In genomic region chr15:59814409-59814808, GRCh38 we compare ENCODE assay signal across 13 cellular contexts.
DNase-seq lines count a peak whose midpoint lies in the region; ATAC-seq lines count a peak whose summit lies in the region.
"Had no signal": no experiment of that assay in that cellular context is flagged by ENCODE, and none has a peak within 500 bp of the region (broad histone marks: within the 10 kb centered on the region; RNA-seq: fewer than 3 reads in every experiment).

No MANE protein-coding gene starts in this region.

- H3K4me1 Mint-ChIP-seq in T-helper 2 cell treated with Interferon-gamma antibody and Interleukin-4, amounts not matched to agents 5 μg/mL and 100 μg/mL, for 36 hours (ENCODE audit: low read depth): peaks cover 13% of the 10 kb centered on the region
- peaks cover 18% of the 10 kb centered on the region for H3K4me1 Mint-ChIP-seq in activated naive CD8-positive, alpha-beta T cell treated with anti-CD3 and anti-CD28 coated beads, Interleukin-2, amount 50 U/mL, for 24 hours

- H3K27ac Mint-ChIP-seq in T-helper 2 cell treated with Interferon-gamma antibody and Interleukin-4, amounts not matched to agents 5 μg/mL and 100 μg/mL, for 36 hours: no peak overlapping the region
- H3K27ac Mint-ChIP-seq in activated naive CD8-positive, alpha-beta T cell treated with anti-CD3 and anti-CD28 coated beads, Interleukin-2, amount 50 U/mL, for 24 hours: no peak overlapping the region

- ATAC-seq in activated naive CD8-positive, alpha-beta T cell treated with anti-CD3 and anti-CD28 coated beads, Interleukin-2, amount 50 U/mL, for 24 hours: peak; percentile 52
- ATAC-seq: heart left ventricle had no signal

- H3K9me3 Mint-ChIP-seq in T-helper 2 cell treated with Interferon-gamma antibody and Interleukin-4, amounts not matched to agents 5 μg/mL and 100 μg/mL, for 36 hours: no peaks in the 10 kb centered on the region
- no peaks in the 10 kb centered on the region for H3K9me3 Mint-ChIP-seq in activated naive CD8-positive, alpha-beta T cell treated with anti-CD3 and anti-CD28 coated beads, Interleukin-2, amount 50 U/mL, for 24 hours

- peak; percentile 11 for DNase-seq in stimulated activated CD8-positive, alpha-beta memory T cell treated with anti-CD3 and anti-CD28 coated beads, Interleukin-12 subunit alpha, Interleukin-12 subunit beta, amount 100 ng/mL, for 1 hour (ENCODE audit: low read depth)
- no peak for DNase-seq in stimulated activated CD8-positive, alpha-beta memory T cell treated with anti-CD3 and anti-CD28 coated beads, Interleukin-4, amount 100 ng/mL, for 48 hours
- no peak for DNase-seq in T-helper 2 cell treated with Interferon-gamma antibody and Interleukin-4, amounts not matched to agents 5 μg/mL and 100 μg/mL, for 36 hours (ENCODE audit: low spot score)
- DNase-seq in activated naive CD8-positive, alpha-beta T cell treated with anti-CD3 and anti-CD28 coated beads, Interleukin-2, amount 50 U/mL, for 24 hours: no peak
- DNase-seq in DMS114 treated with DMSO at 0.1 percent for 48 hours (lab: John Stamatoyannopoulos, UW; ENCODE audit: unreplicated experiment) (no peak), NCI-H2196 treated with DMSO at 0.1 percent for 48 hours (lab: John Stamatoyannopoulos, UW; ENCODE audit: unreplicated experiment) (no peak), ACHN (no peak)
- DNase-seq: AML-193, aorta, H7, heart left ventricle, NCI-H1694 treated with DMSO at 0.1 percent for 48 hours, uterus had no signal

- in situ Hi-C loops in ACHN (cut with HindIII; ENCODE audit: low pct_ligation_motif_present, low pct_unique_long_range_greater_than_20kb, low sequenced_read_pairs): no loop called here

- peak overlapping the region; percentile 3 for H3K4me3 Mint-ChIP-seq in T-helper 2 cell treated with Interferon-gamma antibody and Interleukin-4, amounts not matched to agents 5 μg/mL and 100 μg/mL, for 36 hours
- H3K4me3 Mint-ChIP-seq in activated naive CD8-positive, alpha-beta T cell treated with anti-CD3 and anti-CD28 coated beads, Interleukin-2, amount 50 U/mL, for 24 hours: no peak overlapping the region

- peaks cover 41% of the 10 kb centered on the region for H3K27me3 Mint-ChIP-seq in T-helper 2 cell treated with Interferon-gamma antibody and Interleukin-4, amounts not matched to agents 5 μg/mL and 100 μg/mL, for 36 hours (ENCODE audit: low read depth)
- H3K27me3 Mint-ChIP-seq in activated naive CD8-positive, alpha-beta T cell treated with anti-CD3 and anti-CD28 coated beads, Interleukin-2, amount 50 U/mL, for 24 hours: peaks cover 5% of the 10 kb centered on the region

- H3K36me3 Mint-ChIP-seq in T-helper 2 cell treated with Interferon-gamma antibody and Interleukin-4, amounts not matched to agents 5 μg/mL and 100 μg/mL, for 36 hours (ENCODE audit: low read depth): no peaks in the 10 kb centered on the region
- H3K36me3 Mint-ChIP-seq in activated naive CD8-positive, alpha-beta T cell treated with anti-CD3 and anti-CD28 coated beads, Interleukin-2, amount 50 U/mL, for 24 hours (ENCODE audit: low read depth): no peaks in the 10 kb centered on the region
